In the genomic region with DNA sequence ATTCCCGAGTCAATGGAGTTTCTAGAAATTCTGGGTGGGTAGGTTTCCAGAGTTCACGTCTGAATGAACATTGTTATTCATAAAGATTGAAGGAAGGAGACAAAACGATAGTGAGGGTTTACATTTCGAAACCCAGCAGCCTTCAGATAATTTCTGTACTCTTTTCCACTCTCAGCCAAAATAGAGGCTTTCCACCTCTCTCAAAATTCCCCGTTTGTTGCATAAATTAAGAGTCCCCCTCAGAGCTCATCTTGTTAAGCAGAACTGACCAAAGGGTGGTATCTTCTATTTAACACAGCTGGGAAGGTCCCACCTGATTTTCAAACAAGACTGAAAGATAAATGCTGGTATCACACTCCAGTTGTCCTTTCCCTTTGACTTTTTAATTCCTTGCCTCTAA, we compare ENCODE assay signal across 19 cellular contexts. TPM values are rescaled to one million over a fixed set of nuclear protein-coding genes. Genes with fewer than 3 reads are reported as not detected.
DNase-seq lines count a peak whose midpoint lies in the region; ATAC-seq, FAIRE-seq and TF ChIP-seq lines count a peak whose summit lies in the region.
"Had no signal": no experiment of that assay in that cellular context is flagged by ENCODE, and none has a peak within 500 bp of the region (broad histone marks: within the 10 kb centered on the region; RNA-seq: fewer than 3 reads in every experiment).

No MANE protein-coding gene starts in this region.

- no peaks in the 10 kb centered on the region for H3K4me1 ChIP-seq in OCI-LY7 (ENCODE audit: insufficient read depth, low read length, poor library complexity, severe bottlenecking)
- H3K4me1 ChIP-seq in kidney (ENCODE audit: control insufficient read depth in 1 of 2, insufficient read depth in 1 of 2, low read depth in 1 of 2, low read length in 2 of 2) = no peaks in the 10 kb centered on the region
- H3K4me1 ChIP-seq: SJCRH30 had no signal

- peak; percentile 45 for FAIRE-seq in GM19239 (lab: Jason Lieb, UNC)
- FAIRE-seq in kidney (lab: Jason Lieb, UNC) = no peak

- H3K9me3 ChIP-seq in OCI-LY7 (ENCODE audit: low read length) (no peaks in the 10 kb centered on the region), kidney (ENCODE audit: control insufficient read depth in 1 of 2, low read length in 2 of 2) (no peaks in the 10 kb centered on the region)
- H3K9me3 ChIP-seq: SJCRH30 had no signal

- H3K9me2 ChIP-seq in OCI-LY7 (ENCODE audit: insufficient read depth, low read length) = no peaks in the 10 kb centered on the region

- no peaks in the 10 kb centered on the region for H3K36me3 Mint-ChIP-seq in naive thymus-derived CD8-positive, alpha-beta T cell
- H3K36me3 Mint-ChIP-seq: CD4-positive, alpha-beta memory T cell had no signal

- intact Hi-C loops in OCI-LY7 (cut with micrococcal nuclease; ENCODE audit: unreplicated experiment) (no loop called here), kidney (cut with DNase I) (no loop called here)

- peak; percentile 29 for DNase-seq in GM13976 (ENCODE audit: low spot score)
- DNase-seq in GM19239 (ENCODE audit: insufficient read length, low spot score) = no peak
- no peak for DNase-seq in naive thymus-derived CD8-positive, alpha-beta T cell
- DNase-seq in SIG-M5 (lab: John Stamatoyannopoulos, UW) = no peak
- DNase-seq in OCI-LY7 (ENCODE audit: low spot score) = no peak
- no peak for DNase-seq in kidney
- DNase-seq: CD4-positive, alpha-beta memory T cell; DMS79; GM23248; HCEC 1CT; NCI-H1105 treated with DMSO at 0.1 percent for 48 hours; NCI-H187 treated with DMSO at 0.1 percent for 48 hours; NCI-H526 treated with DMSO at 0.1 percent for 48 hours; PC-3; SJCRH30; T-helper 17 cell had no signal

- no peaks in the 10 kb centered on the region for H3K36me3 ChIP-seq in OCI-LY7 (ENCODE audit: insufficient read depth, low read length)
- H3K36me3 ChIP-seq in kidney (ENCODE audit: control insufficient read depth in 1 of 2, insufficient read depth in 2 of 2, low read length in 2 of 2) = no peaks in the 10 kb centered on the region
- H3K36me3 ChIP-seq: SJCRH30 had no signal

- H3K9me3 Mint-ChIP-seq in naive thymus-derived CD8-positive, alpha-beta T cell = no peaks in the 10 kb centered on the region
- H3K9me3 Mint-ChIP-seq: CD4-positive, alpha-beta memory T cell had no signal

- in situ Hi-C loops in GM13976 (cut with MboI; ENCODE audit: low sequenced_read_pairs, unreplicated experiment) = no loop called here

- peaks cover 2 to 60% (median 20%) of the 10 kb centered on the region in 5 donors for H3K27me3 Mint-ChIP-seq in naive thymus-derived CD8-positive, alpha-beta T cell

- BruUV-seq in OCI-LY7 (replicated peaks; lab: Mats Ljungman, UMichigan) = no TSS peak

- TF ChIP-seq CTCF in GM13976 (IDR thresholded peaks at IDR 0.05; ENCODE audit: borderline replicate concordance, control extremely low read depth, extremely low read depth, insufficient read depth, missing control alignments) = no peak
- TF ChIP-seq CTCF in OCI-LY7 (conservative IDR thresholded peaks at IDR 0.05; ENCODE audit: low read length) = no peak
- no peak for TF ChIP-seq CTCF in kidney (IDR thresholded peaks at IDR 0.05; ENCODE audit: borderline replicate concordance, extremely low read depth, insufficient read depth)

- H3K79me2 ChIP-seq in OCI-LY7 (ENCODE audit: insufficient read depth, low read depth, low read length) = no peaks in the 10 kb centered on the region

- H3K9ac ChIP-seq in kidney (ENCODE audit: low read length in 2 of 2) = no peak overlapping the region
- H3K9ac ChIP-seq: GM23248 had no signal

- H2AFZ ChIP-seq in OCI-LY7 (ENCODE audit: low read length) = no peak overlapping the region
- H2AFZ ChIP-seq: GM23248 had no signal

- H3K27ac ChIP-seq in OCI-LY7 (ENCODE audit: low read depth, low read length, poor library complexity, severe bottlenecking) (no peak overlapping the region), kidney (ENCODE audit: low read depth in 2 of 2, low read length in 2 of 2) (no peak overlapping the region)
- H3K27ac ChIP-seq: GM23248, RWPE1, SJCRH30 had no signal

- H3K4me2 ChIP-seq in OCI-LY7 (ENCODE audit: low read length) = no peak overlapping the region

- POLR2A ChIA-PET in naive thymus-derived CD8-positive, alpha-beta T cell (lab: Charles Lee) = no interaction called here
- POLR2A ChIA-PET in OCI-LY7 (lab: Charles Lee) = no interaction called here

- no peaks in the 10 kb centered on the region for H3K4me1 Mint-ChIP-seq in naive thymus-derived CD8-positive, alpha-beta T cell
- H3K4me1 Mint-ChIP-seq: CD4-positive, alpha-beta memory T cell; T-helper 17 cell had no signal

- CTCF ChIA-PET in OCI-LY7 (lab: Charles Lee; ENCODE audit: unreplicated experiment) = no interaction called here

- peak; percentile 75 for ATAC-seq in HG02588 (IDR thresholded peaks at IDR 0.05; ENCODE audit: unreplicated experiment)
- ATAC-seq in HG03565 (IDR thresholded peaks at IDR 0.05; ENCODE audit: unreplicated experiment) = peak; percentile 46
- no peak for ATAC-seq in naive thymus-derived CD8-positive, alpha-beta T cell
- ATAC-seq: T-helper 17 cell had no signal

- no peak overlapping the region for H3K27ac Mint-ChIP-seq in naive thymus-derived CD8-positive, alpha-beta T cell
- H3K27ac Mint-ChIP-seq: CD4-positive, alpha-beta memory T cell; T-helper 17 cell had no signal

- H3K4me3 Mint-ChIP-seq in naive thymus-derived CD8-positive, alpha-beta T cell = no peak overlapping the region
- H3K4me3 Mint-ChIP-seq: CD4-positive, alpha-beta memory T cell; T-helper 17 cell had no signal

- H3K4me3 ChIP-seq in OCI-LY7 (ENCODE audit: low read depth, low read length, poor library complexity, severe bottlenecking) (no peak overlapping the region), kidney (ENCODE audit: low read length in 2 of 2) (no peak overlapping the region)
- H3K4me3 ChIP-seq: GM23248, SJCRH30 had no signal

- H4K20me1 ChIP-seq in OCI-LY7 (ENCODE audit: insufficient read depth, low read length) = no peaks in the 10 kb centered on the region

RNA-seq across cellular contexts. Expression of gene YARS2, which starts 21.5 kb away (rescaled TPM):
- 10 to 100 TPM; 18.5 to 19.2 TPM for total RNA-seq in naive thymus-derived CD8-positive, alpha-beta T cell
- polyA plus RNA-seq in naive thymus-derived CD8-positive, alpha-beta T cell = 10 to 100 TPM; 12.4 to 15.3 (median 14.5) TPM
- 39.0 and 42.8 TPM in 2 replicates for total RNA-seq in OCI-LY7 (2014; rRNA removed; shearing (Covaris generic))
- total RNA-seq in OCI-LY7 (2022) (30.2 and 31.5 TPM in 2 replicates), kidney (15.4 TPM)
- 24.6 TPM for polyA plus RNA-seq in kidney (ENCODE audit: insufficient read depth, low read depth, low replicate concordance)

Comparison
In these comparisons a context has a peak if more than half of its experiments do, and no peak if none do; other contexts are left out.
1. ATAC-seq: peak in HG02588 (single experiment) and HG03565 (single experiment); none in naive thymus-derived CD8-positive, alpha-beta T cell (0 of 2).